Comparison of ENCODE assay signal across 21 cellular contexts in the genomic region with DNA sequence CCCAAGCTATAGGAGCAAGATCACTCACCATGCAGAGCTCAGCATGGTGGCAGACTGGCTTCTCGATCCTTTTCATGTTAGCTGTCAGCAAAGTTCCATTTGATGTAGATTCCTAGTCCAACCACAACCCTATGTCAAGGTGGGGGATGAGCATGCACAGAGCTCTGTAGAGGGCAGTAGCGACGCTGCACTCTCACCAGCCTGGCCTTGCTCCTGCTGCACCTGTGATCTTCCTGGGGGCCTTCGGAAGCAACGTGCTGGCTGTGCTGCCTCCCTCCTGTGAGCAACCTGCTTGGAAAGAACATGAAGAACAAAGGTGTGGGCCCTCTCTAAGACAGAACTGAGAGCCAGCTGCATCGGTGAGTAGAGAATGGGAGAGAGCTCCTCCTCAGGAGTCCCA.
DNase-seq lines count a peak whose midpoint lies in the region; ATAC-seq and TF ChIP-seq lines count a peak whose summit lies in the region.
"Had no signal": no experiment of that assay in that cellular context is flagged by ENCODE, and none has a peak within 500 bp of the region (broad histone marks: within the 10 kb centered on the region; RNA-seq: fewer than 3 reads in every experiment).

No MANE protein-coding gene starts in this region.

- H3K27ac ChIP-seq in right atrium auricular region: no peak overlapping the region
- H3K27ac ChIP-seq: SJSA1 had no signal

- intact Hi-C loops in Right ventricle myocardium inferior (cut with DNase I): no loop called here

- H3K27me3 ChIP-seq in right atrium auricular region: no peaks in the 10 kb centered on the region
- H3K27me3 ChIP-seq: MG63, SJSA1 had no signal

- H3K4me3 ChIP-seq in right atrium auricular region: no peak overlapping the region
- H3K4me3 ChIP-seq: GM12878, MG63, SJSA1 had no signal

- H3K36me3 ChIP-seq in right atrium auricular region: no peaks in the 10 kb centered on the region
- H3K36me3 ChIP-seq: MG63, SJSA1 had no signal

- H3K4me1 ChIP-seq in right atrium auricular region: no peaks in the 10 kb centered on the region
- H3K4me1 ChIP-seq: Caco-2, SJSA1 had no signal

- TF ChIP-seq CTCF in right atrium auricular region (IDR thresholded peaks at IDR 0.05): no peak
- TF ChIP-seq CTCF in omental fat pad (IDR thresholded peaks at IDR 0.05): no peak

- ATAC-seq in Right ventricle myocardium inferior: no peak
- no peak for ATAC-seq in omental fat pad (ENCODE audit: low FRiP score)
- ATAC-seq: GM12878 had no signal

- DNase-seq in right atrium auricular region (ENCODE audit: low spot score): peak; percentile 40
- no peak for DNase-seq in Right ventricle myocardium inferior (ENCODE audit: missing footprints)
- DNase-seq in SW480 (ENCODE audit: low spot score): peak; percentile 6
- DNase-seq in iPS-NIHi11 (ENCODE audit: low spot score): peak; percentile 49
- no peak for DNase-seq in NOMO-1 treated with dmso at 0.1 percent for 144 hours (lab: John Stamatoyannopoulos, UW; ENCODE audit: unreplicated experiment)
- no peak for DNase-seq in amygdala (lab: John Stamatoyannopoulos, UW)
- DNase-seq in omental fat pad (ENCODE audit: low spot score): no peak
- DNase-seq: Caco-2; CD4-positive, alpha-beta T cell; DMS153; GF-D8; GOT3; HFFc6; MG63; NCI-H1048; NCI-H1436; NCI-H2029; NCI-H345; NCI-H524 treated with DMSO at 0.1 percent for 48 hours had no signal

- H3K9me3 ChIP-seq in right atrium auricular region: peaks cover 0 to 12% of the 10 kb centered on the region in 2 donors

Comparison
In these comparisons a context has a peak if more than half of its experiments do, and no peak if none do; other contexts are left out.
1. DNase-seq: peak in right atrium auricular region (single experiment), SW480 (single experiment) and iPS-NIHi11 (single experiment); none in Right ventricle myocardium inferior (single experiment), NOMO-1 treated with dmso at 0.1 percent for 144 hours (single experiment), amygdala (0 of 56) and omental fat pad (single experiment).